ENCODE assay signal across 8 cellular contexts in the genomic region with DNA sequence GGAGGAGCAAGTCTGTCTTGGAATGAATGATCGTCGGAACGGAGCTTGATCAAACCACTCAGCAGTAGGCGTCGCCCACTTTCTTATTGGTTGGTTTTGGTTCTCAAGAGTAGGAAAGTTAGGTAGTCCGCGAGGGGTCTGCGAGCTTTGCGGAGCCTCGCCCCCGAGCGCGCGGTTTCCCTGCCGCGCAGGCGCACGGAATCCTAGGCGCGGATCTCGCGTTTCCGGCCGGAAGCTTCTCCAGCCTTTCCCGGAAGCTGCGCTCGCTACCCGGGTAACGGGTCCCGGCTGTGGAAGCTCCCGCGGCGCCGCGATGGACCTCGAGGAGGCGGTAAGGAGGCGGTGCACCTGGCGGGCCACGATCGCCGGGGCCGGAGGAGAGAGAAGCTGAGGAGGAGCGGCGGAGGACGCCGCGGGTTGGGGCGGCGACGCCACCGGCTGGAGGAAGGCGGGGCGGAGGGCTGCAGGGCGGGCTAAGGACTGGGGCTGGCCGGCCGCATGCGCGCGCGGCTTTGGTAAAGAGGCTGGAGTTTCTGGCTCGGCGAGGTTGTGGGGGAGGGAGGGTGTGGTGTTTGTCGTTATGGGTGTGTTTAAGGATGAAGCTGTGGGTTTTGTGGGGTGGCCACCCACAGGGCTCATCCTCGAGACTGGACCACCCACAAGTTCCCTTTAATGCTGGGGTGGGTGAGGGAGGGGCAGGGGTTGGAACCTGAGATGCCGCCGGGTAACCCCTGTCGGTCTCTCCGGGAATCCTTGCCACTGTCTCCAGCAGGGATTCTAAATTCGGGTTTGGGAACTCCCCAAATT. TPM values are rescaled to one million over a fixed set of nuclear protein-coding genes. Genes with fewer than 3 reads are reported as not detected.
DNase-seq lines count a peak whose midpoint lies in the region; ATAC-seq and TF ChIP-seq lines count a peak whose summit lies in the region.

Gene TAF1B (plus strand): TSS at position 246 of the 807 bp plus-strand sequence. CDS start 68 bp downstream, at position 314.

- peaks cover 15% of the 10 kb centered on the region; the same call in 1 of the 2 replicates for H3K36me3 ChIP-seq in PC-9 (ENCODE audit: low read depth)
- H3K36me3 ChIP-seq in muscle layer of duodenum (ENCODE audit: control insufficient read depth in 1 of 2, insufficient read depth in 2 of 2, low read length in 2 of 2), result peaks cover 0 to 8% of the 10 kb centered on the region in 2 donors

- in situ Hi-C loops in KBM-7 (cut with MboI; ENCODE audit: low pct_unique_long_range_greater_than_20kb, low sequenced_read_pairs), result no loop called here

- TF ChIP-seq CTCF in PC-9 (conservative IDR thresholded peaks at IDR 0.05), result no peak; the same call in 1 of the 2 replicates

- no TSS peak for BruUV-seq in PC-9 (replicated peaks; lab: Mats Ljungman, UMichigan)

- H4K20me1 ChIP-seq in PC-9 (ENCODE audit: insufficient read depth), result no peaks in the 10 kb centered on the region

- peaks cover 51% of the 10 kb centered on the region for H3F3A ChIP-seq in PC-9 (ENCODE audit: insufficient read depth, low read depth)

- CTCF ChIA-PET in PC-9 (lab: Charles Lee), result interaction anchor here (0.6 to 0.9 kb wide), 2 partner anchors 53 to 141 kb away, joined by 3 read pairs; no protein-coding TSS in a partner anchor

- peak within 1 kb of the TSS; percentile 88 for H3K4me2 ChIP-seq in PC-9

- intact Hi-C loops in PC-9 (cut with micrococcal nuclease; ENCODE audit: unreplicated experiment), result loop anchor here (1.0 to 2.0 kb wide), 3 partner anchors 13 to 45 kb away; no protein-coding TSS in a partner anchor

- POLR2A ChIA-PET in PC-9 (lab: Charles Lee; ENCODE audit: unreplicated experiment), result interaction anchor here (0.6 to 1.0 kb wide), 10 partner anchors 13 to 440 kb away, joined by 3 to 8 read pairs (median 4); no protein-coding TSS in a partner anchor

- no peaks in the 10 kb centered on the region for H3K9me2 ChIP-seq in PC-9 (ENCODE audit: insufficient read depth)

- peak within 1 kb of the TSS; percentile 68 for H3K4me3 ChIP-seq in PC-9
- peak within 1 kb of the TSS; percentile 71 to 78 for H3K4me3 ChIP-seq in muscle layer of duodenum (ENCODE audit: low read depth in 1 of 2, low read length in 2 of 2)

- peak within 1 kb of the TSS; percentile 86 for H3K27ac ChIP-seq in PC-9
- peak within 1 kb of the TSS; percentile 85 for H3K27ac ChIP-seq in muscle layer of duodenum (ENCODE audit: low read length)

- H3K4me1 ChIP-seq in PC-9 (replicated peaks; ENCODE audit: insufficient read depth), result peaks cover 50% of the 10 kb centered on the region
- H3K4me1 ChIP-seq in muscle layer of duodenum (ENCODE audit: control insufficient read depth in 1 of 2, insufficient read depth in 2 of 2, low read length in 2 of 2), result peaks cover 0 to 12% of the 10 kb centered on the region in 2 donors

- peak within 1 kb of the TSS; percentile 74 for H2AFZ ChIP-seq in PC-9

- DNase-seq in DMS53 treated with DMSO at 0.1 percent for 48 hours (lab: John Stamatoyannopoulos, UW; ENCODE audit: unreplicated experiment), result peak; percentile 60
- DNase-seq in KBM-7, result peak; percentile 98
- DNase-seq in PC-9, result peak; percentile 91 to 92
- DNase-seq in activated T-cell treated with anti-CD3 and anti-CD28 coated beads, Interleukin-2, amount 50 U/mL, for 1 hour, result peak; percentile 85
- DNase-seq in stimulated activated CD8-positive, alpha-beta memory T cell treated with anti-CD3 and anti-CD28 coated beads, Interleukin-7, amount 100 ng/mL, for 4 hours (ENCODE audit: low read depth in 2 of 2), result peak; percentile 72 to 82

- peaks cover 51% of the 10 kb centered on the region for H3K79me2 ChIP-seq in PC-9 (ENCODE audit: low read depth)

- ATAC-seq in GM21717 (IDR thresholded peaks at IDR 0.05; ENCODE audit: unreplicated experiment) (peak; percentile 85), esophagus mucosa (peak; percentile 95)

- no peaks in the 10 kb centered on the region for H3K27me3 ChIP-seq in PC-9 (ENCODE audit: insufficient read depth, low read depth)
- H3K27me3 ChIP-seq in muscle layer of duodenum (ENCODE audit: low read depth, low read length), result no peaks in the 10 kb centered on the region

- H3K9me3 ChIP-seq in PC-9 (ENCODE audit: insufficient read depth, low read depth) (no peaks in the 10 kb centered on the region), muscle layer of duodenum (ENCODE audit: control insufficient read depth in 1 of 2, low read length in 2 of 2) (no peaks in the 10 kb centered on the region)

RNA-seq across cellular contexts. Expression of gene TAF1B, which starts in this region (rescaled TPM):
- total RNA-seq in PC-9 (2021), result 23.8 and 24.8 TPM in 2 replicates
- total RNA-seq in esophagus mucosa, result 24.7 TPM

Comparison
In these comparisons a context has a peak if more than half of its experiments do, and no peak if none do; other contexts are left out.
1. Peak in every context shown above with its lines: DNase-seq, ATAC-seq, H3K4me3 ChIP-seq and H3K27ac ChIP-seq.